9 cellular contexts compared by ENCODE assay signal in the genomic region with DNA sequence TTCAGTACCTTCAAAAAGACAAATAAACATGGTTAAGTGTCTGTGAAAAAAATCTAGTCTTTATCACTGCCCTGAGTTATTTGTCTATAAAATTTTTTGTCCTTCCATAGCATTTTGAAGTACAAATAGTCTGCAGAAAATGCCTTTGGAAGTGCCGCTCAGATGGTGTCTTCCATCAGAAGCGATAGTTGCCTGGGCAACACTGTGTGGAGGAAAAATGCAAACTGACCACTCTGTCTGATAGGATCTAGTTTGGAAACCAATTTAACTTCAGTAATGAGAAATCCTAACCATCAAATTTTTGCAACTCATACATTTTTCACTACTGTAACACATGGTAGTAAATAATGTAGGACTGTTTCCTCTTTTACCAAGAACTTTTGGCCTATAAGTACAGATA.
"Had no signal": no experiment of that assay in that cellular context is flagged by ENCODE, and none has a peak within 500 bp of the region (broad histone marks: within the 10 kb centered on the region; RNA-seq: fewer than 3 reads in every experiment).

No MANE protein-coding gene starts in this region.

- H3K4me2 ChIP-seq: GM23338 had no signal

- DNase-seq: H9, HCEC 1CT, KG1 had no signal

- H3K4me3 Mint-ChIP-seq: GM23338, H9, IgD-negative memory B cell had no signal

- FAIRE-seq: H1, H54, HepG2 had no signal

- H3K4me1 Mint-ChIP-seq: GM23338, H9, IgD-negative memory B cell had no signal

- H3K4me3 ChIP-seq: GM23338 had no signal

- H3K27ac Mint-ChIP-seq: GM23338, H9, IgD-negative memory B cell had no signal

- ATAC-seq: GM23338, HepG2 had no signal

- H3K27ac ChIP-seq: HL-60 had no signal

- H2AFZ ChIP-seq: GM23338 had no signal

- H3K27me3 Mint-ChIP-seq: IgD-negative memory B cell had no signal
